In the genomic region with DNA sequence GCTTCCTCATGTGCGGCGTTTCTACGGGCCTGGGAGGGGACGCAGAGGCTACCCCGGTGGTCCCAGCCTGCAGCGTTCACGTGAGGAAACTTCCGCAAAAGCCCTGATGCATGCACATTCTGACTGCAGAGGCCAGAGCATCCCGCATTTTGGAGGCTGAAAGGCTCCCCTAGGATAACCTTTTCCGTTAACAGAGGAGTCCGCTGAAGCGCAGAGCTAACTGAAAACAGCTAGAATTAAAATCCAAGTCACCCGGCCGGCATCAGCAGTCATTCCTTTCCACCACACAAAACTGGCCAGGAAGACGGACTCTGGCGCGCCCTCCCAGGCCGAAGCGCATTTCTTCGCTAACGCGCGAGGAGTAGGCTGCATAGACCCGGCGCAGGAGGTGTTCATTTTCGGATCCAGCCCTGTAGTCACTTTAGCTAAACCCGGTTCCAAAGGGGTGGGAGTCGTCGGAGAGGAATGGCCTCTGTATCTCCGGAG, we compare ENCODE assay signal across 8 cellular contexts. TPM values are rescaled to one million over a fixed set of nuclear protein-coding genes. Genes with fewer than 3 reads are reported as not detected.
DNase-seq lines count a peak whose midpoint lies in the region; ATAC-seq and TF ChIP-seq lines count a peak whose summit lies in the region.

No MANE protein-coding gene starts in this region.

- H3K4me1 Mint-ChIP-seq in CD8-positive, alpha-beta memory T cell: peaks cover 10 to 14% (median 12%) of the 10 kb centered on the region in 3 donors
- H3K4me1 Mint-ChIP-seq in activated T-cell treated with anti-CD3 and anti-CD28 coated beads, Interleukin-2, amount 50 U/mL, for 72 hours (ENCODE audit: low read depth): peaks cover 10% of the 10 kb centered on the region
- H3K4me1 Mint-ChIP-seq in glutamatergic neuron (ENCODE audit: low read depth, unreplicated experiment) (peaks cover 9% of the 10 kb centered on the region), osteocyte (ENCODE audit: unreplicated experiment) (peaks cover 37% of the 10 kb centered on the region)

- no peak for DNase-seq in CD8-positive, alpha-beta memory T cell
- peak in 1 of 2 donors; percentile 11 for DNase-seq in activated T-cell treated with anti-CD3 and anti-CD28 coated beads, Interleukin-2, amount 50 U/mL, for 72 hours
- DNase-seq in glutamatergic neuron: peak; percentile 38
- DNase-seq in osteocyte (ENCODE audit: extremely low spot score, unreplicated experiment): no peak
- no peak for DNase-seq in globus pallidus (ENCODE audit: low spot score)
- DNase-seq in H4 (ENCODE audit: low spot score): no peak

- ATAC-seq in HG02678 (IDR thresholded peaks at IDR 0.05; ENCODE audit: unreplicated experiment): peak; percentile 9
- peak; percentile 14 to 18 for ATAC-seq in activated T-cell treated with anti-CD3 and anti-CD28 coated beads, Interleukin-2, amount 50 U/mL, for 72 hours (replicated peaks in 1 of 2)
- ATAC-seq in HG02798 (IDR thresholded peaks at IDR 0.05; ENCODE audit: poor library complexity, unreplicated experiment): no peak

- H3K4me3 Mint-ChIP-seq in CD8-positive, alpha-beta memory T cell: peak overlapping the region in 6 of 7 donors; percentile 51 to 92 (median 70)
- H3K4me3 Mint-ChIP-seq in activated T-cell treated with anti-CD3 and anti-CD28 coated beads, Interleukin-2, amount 50 U/mL, for 72 hours: peak overlapping the region; percentile 89
- peak overlapping the region; percentile 80 for H3K4me3 Mint-ChIP-seq in glutamatergic neuron (ENCODE audit: unreplicated experiment)
- peak overlapping the region; percentile 91 for H3K4me3 Mint-ChIP-seq in osteocyte (ENCODE audit: unreplicated experiment)

- no peaks in the 10 kb centered on the region for H3K9me3 ChIP-seq in CD8-positive, alpha-beta memory T cell (ENCODE audit: low read length)

- H3K27ac ChIP-seq in CD8-positive, alpha-beta memory T cell (ENCODE audit: low read depth, low read length): no peak overlapping the region

- POLR2A ChIA-PET in CD8-positive, alpha-beta memory T cell (lab: Charles Lee): no interaction called here

- peaks cover 48 to 55% of the 10 kb centered on the region in 2 donors for H3K27me3 Mint-ChIP-seq in CD8-positive, alpha-beta memory T cell
- peaks cover 54% of the 10 kb centered on the region for H3K27me3 Mint-ChIP-seq in activated T-cell treated with anti-CD3 and anti-CD28 coated beads, Interleukin-2, amount 50 U/mL, for 72 hours (ENCODE audit: low read depth)
- peaks cover 14% of the 10 kb centered on the region for H3K27me3 Mint-ChIP-seq in glutamatergic neuron (ENCODE audit: unreplicated experiment)
- no peaks in the 10 kb centered on the region for H3K27me3 Mint-ChIP-seq in osteocyte (ENCODE audit: unreplicated experiment)

- peaks cover 5% of the 10 kb centered on the region for H3K4me1 ChIP-seq in CD8-positive, alpha-beta memory T cell (ENCODE audit: insufficient read depth, low read length)

- TF ChIP-seq CTCF in glutamatergic neuron (IDR thresholded peaks at IDR 0.05; ENCODE audit: partially characterized antibody, unreplicated experiment) (no peak), osteocyte (IDR thresholded peaks at IDR 0.05) (no peak)

- H3K36me3 ChIP-seq in CD8-positive, alpha-beta memory T cell (ENCODE audit: insufficient read depth, low read length): no peaks in the 10 kb centered on the region

- H3K27ac Mint-ChIP-seq in CD8-positive, alpha-beta memory T cell: no peak overlapping the region
- H3K27ac Mint-ChIP-seq in activated T-cell treated with anti-CD3 and anti-CD28 coated beads, Interleukin-2, amount 50 U/mL, for 72 hours: no peak overlapping the region
- H3K27ac Mint-ChIP-seq in glutamatergic neuron (ENCODE audit: unreplicated experiment) (no peak overlapping the region), osteocyte (ENCODE audit: unreplicated experiment) (peak overlapping the region; percentile 98)

- peaks cover 7 to 15% (median 13%) of the 10 kb centered on the region in 5 donors for H3K9me3 Mint-ChIP-seq in CD8-positive, alpha-beta memory T cell
- no peaks in the 10 kb centered on the region for H3K9me3 Mint-ChIP-seq in activated T-cell treated with anti-CD3 and anti-CD28 coated beads, Interleukin-2, amount 50 U/mL, for 72 hours
- H3K9me3 Mint-ChIP-seq in glutamatergic neuron (ENCODE audit: unreplicated experiment): peaks cover 7% of the 10 kb centered on the region
- peaks cover 5% of the 10 kb centered on the region for H3K9me3 Mint-ChIP-seq in osteocyte (ENCODE audit: unreplicated experiment)

- no peak overlapping the region for H3K4me3 ChIP-seq in CD8-positive, alpha-beta memory T cell (ENCODE audit: low read length)

- H3K36me3 Mint-ChIP-seq in CD8-positive, alpha-beta memory T cell: peaks cover 0 to 7% (median 2%) of the 10 kb centered on the region in 3 donors
- H3K36me3 Mint-ChIP-seq in activated T-cell treated with anti-CD3 and anti-CD28 coated beads, Interleukin-2, amount 50 U/mL, for 72 hours (ENCODE audit: insufficient read depth in 2 of 2): peaks cover 6 to 9% of the 10 kb centered on the region in 2 donors
- peaks cover 12% of the 10 kb centered on the region for H3K36me3 Mint-ChIP-seq in glutamatergic neuron (ENCODE audit: unreplicated experiment)
- peaks cover 22% of the 10 kb centered on the region for H3K36me3 Mint-ChIP-seq in osteocyte (ENCODE audit: unreplicated experiment)

- CTCF ChIA-PET in CD8-positive, alpha-beta memory T cell (lab: Charles Lee): no interaction called here

- H3K27me3 ChIP-seq in CD8-positive, alpha-beta memory T cell (ENCODE audit: insufficient read depth, low read length, poor library complexity, severe bottlenecking): peaks cover 15% of the 10 kb centered on the region

RNA-seq across cellular contexts. Expression of a gene that starts 0.7 kb away (rescaled TPM):
- total RNA-seq in CD8-positive, alpha-beta memory T cell: 1 to 10 TPM; 8.8 to 9.1 TPM
- 0.77 TPM for polyA plus RNA-seq in CD8-positive, alpha-beta memory T cell
- total RNA-seq in activated T-cell treated with anti-CD3 and anti-CD28 coated beads, Interleukin-2, amount 50 U/mL, for 72 hours: 1 to 10 TPM; 4.3 to 5.2 TPM
- total RNA-seq in glutamatergic neuron (ENCODE audit: unreplicated experiment) (35.6 TPM), osteocyte (116 and 118 TPM in 2 replicates)
- 126 TPM in 2 replicates for total RNA-seq in H4 (2014; rRNA removed; shearing (Covaris generic))

RNA-seq across cellular contexts. Expression of a gene that starts 53.1 kb away (rescaled TPM):
- not detected for total RNA-seq in CD8-positive, alpha-beta memory T cell
- polyA plus RNA-seq in CD8-positive, alpha-beta memory T cell: not detected
- total RNA-seq in activated T-cell treated with anti-CD3 and anti-CD28 coated beads, Interleukin-2, amount 50 U/mL, for 72 hours: not detected
- total RNA-seq in glutamatergic neuron (ENCODE audit: unreplicated experiment): not detected
- not detected in 2 replicates for total RNA-seq in osteocyte
- not detected in 2 replicates for total RNA-seq in H4 (2014; rRNA removed; shearing (Covaris generic))
